In the genomic region with DNA sequence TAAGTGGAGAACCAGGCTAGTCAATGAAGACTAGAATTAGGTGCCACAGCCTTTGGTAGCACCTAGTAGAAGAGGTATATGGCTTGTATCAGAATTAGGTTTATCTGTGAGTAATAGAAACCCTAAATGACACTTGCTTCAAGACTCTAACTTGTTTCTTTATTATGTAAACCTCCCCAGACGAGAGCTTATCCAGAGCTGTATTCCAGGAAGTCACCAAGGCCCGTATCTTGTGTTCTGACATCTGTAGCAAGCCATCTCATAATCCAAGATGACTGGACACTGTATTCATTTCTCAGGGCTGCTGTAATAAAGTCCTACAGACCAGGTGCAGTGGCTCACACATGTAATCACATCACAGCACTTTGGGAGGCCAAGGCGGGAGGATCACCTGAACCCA, we compare ENCODE assay signal across 28 cellular contexts. TPM values are rescaled to one million over a fixed set of nuclear protein-coding genes. Genes with fewer than 3 reads are reported as not detected.
DNase-seq lines count a peak whose midpoint lies in the region; ATAC-seq, FAIRE-seq and TF ChIP-seq lines count a peak whose summit lies in the region.
"Had no signal": no experiment of that assay in that cellular context is flagged by ENCODE, and none has a peak within 500 bp of the region (broad histone marks: within the 10 kb centered on the region; RNA-seq: fewer than 3 reads in every experiment).

No MANE protein-coding gene starts in this region.

- H3K9me3 ChIP-seq in K562 (replicated peaks; ENCODE audit: control insufficient read depth, insufficient read depth, low read depth, low read length) (no peaks in the 10 kb centered on the region), sigmoid colon (no peaks in the 10 kb centered on the region), endodermal cell (ENCODE audit: control insufficient read depth, low read length) (no peaks in the 10 kb centered on the region)
- H3K9me3 ChIP-seq: Caco-2 had no signal

- H3K9me1 ChIP-seq in K562 (ENCODE audit: control insufficient read depth, insufficient read depth, low read length), result no peaks in the 10 kb centered on the region

- in situ Hi-C loops in K562 (cut with MboI), result no loop called here

- TF ChIP-seq EP300 in K562 (IDR thresholded peaks at IDR 0.05; ENCODE audit: low read length), result no peak
- no peak for TF ChIP-seq EP300 in sigmoid colon (IDR thresholded peaks at IDR 0.05)

- no peaks in the 10 kb centered on the region for H3K9me3 Mint-ChIP-seq in T-cell
- H3K9me3 Mint-ChIP-seq in endodermal cell, result peaks cover 2% of the 10 kb centered on the region
- H3K9me3 Mint-ChIP-seq: CD4-positive, alpha-beta T cell; CD8-positive, alpha-beta T cell had no signal

- peak overlapping the region; percentile 11; the same call in 1 of the 2 replicates for H2AFZ ChIP-seq in K562 (ENCODE audit: low read depth, low read length)

- no peaks in the 10 kb centered on the region for H3K79me2 ChIP-seq in K562 (ENCODE audit: control insufficient read depth, insufficient read depth, low read length)

- DNase-seq in NCI-H69 (lab: John Stamatoyannopoulos, UW) (peak; percentile 49), K562 (ENCODE audit: extremely low read depth in 1 of 4, low spot score in 3 of 4) (no peak), sigmoid colon (no peak), T-cell (no peak), endodermal cell (no peak), Ammon's horn (ENCODE audit: low spot score) (no peak)
- DNase-seq: 8988T; ACHN; Caco-2; Calu3; CD4-positive, alpha-beta T cell; CD8-positive, alpha-beta T cell; DMS153; DMS53; DMS79; DND-41; EL; GDM1 had no signal

- WGBS in K562 (ENCODE audit: insufficient coverage, low coverage, missing lambda C conversion rate), result 33% methylated on average over 3 of the region's 3 CpGs
- 80 to 90% methylated on average over 3 of the region's 3 CpGs for WGBS in sigmoid colon, 2 donors
- WGBS in endodermal cell (ENCODE audit: insufficient coverage in 1 of 2, insufficient read length in 1 of 2), 2 experiments, result 87 to 94% methylated on average over 3 of the region's 3 CpGs

- TF ChIP-seq POLR2A in K562 (conservative IDR thresholded peaks at IDR 0.05) (no peak), sigmoid colon (IDR thresholded peaks at IDR 0.05) (no peak)

- no peak for ATAC-seq in K562
- ATAC-seq in T-cell (replicated peaks in 1 of 4), result no peak
- no peak for ATAC-seq in GM18867 (IDR thresholded peaks at IDR 0.05; ENCODE audit: unreplicated experiment)
- ATAC-seq: CD8-positive, alpha-beta T cell; GM12878 had no signal

- H3K9ac ChIP-seq in K562 (ENCODE audit: insufficient read depth in 1 of 2, low read depth in 2 of 2, low read length in 2 of 2) (no peak overlapping the region), endodermal cell (ENCODE audit: extremely low read depth, low read length, poor library complexity, severe bottlenecking) (no peak overlapping the region)
- H3K9ac ChIP-seq: BLaER1 treated with 17β-estradiol and CSF1 and Interleukin-3, amounts not matched to agents 10 nM and 100 nM had no signal

- peaks cover 0 to 6% of the 10 kb centered on the region in 2 donors for H3K27me3 Mint-ChIP-seq in T-cell
- no peaks in the 10 kb centered on the region for H3K27me3 Mint-ChIP-seq in endodermal cell (ENCODE audit: insufficient read depth)

- H3K4me2 ChIP-seq in K562 (ENCODE audit: insufficient read depth, low read length), result no peak overlapping the region
- H3K4me2 ChIP-seq: BLaER1 treated with 17β-estradiol and CSF1 and Interleukin-3, amounts not matched to agents 10 nM and 100 nM had no signal

- no peak overlapping the region for H3K4me3 Mint-ChIP-seq in T-cell
- no peak overlapping the region for H3K4me3 Mint-ChIP-seq in endodermal cell
- H3K4me3 Mint-ChIP-seq: B cell; CD4-positive, alpha-beta T cell; CD8-positive, alpha-beta T cell had no signal

- no peak for TF ChIP-seq RAD21 in K562 (CRISPR knock-in tag; conservative IDR thresholded peaks at IDR 0.05 in 1 of 2, IDR thresholded peaks at IDR 0.05 in 1 of 2)

- no peak for FAIRE-seq in K562 (lab: Jason Lieb, UNC)
- FAIRE-seq: A204.1, D721Med, GM12878, GM12892, GM18507, GM19239 had no signal

- no TSS peak for BruUV-seq in K562 (replicated peaks; lab: Mats Ljungman, UMichigan)

- H3K27ac Mint-ChIP-seq in T-cell (no peak overlapping the region), endodermal cell (no peak overlapping the region)
- H3K27ac Mint-ChIP-seq: B cell; CD4-positive, alpha-beta T cell; CD8-positive, alpha-beta T cell had no signal

- H3K27me3 ChIP-seq in K562 (ENCODE audit: control insufficient read depth in 2 of 2, insufficient read depth in 2 of 2, low read length in 2 of 2) (no peaks in the 10 kb centered on the region), sigmoid colon (no peaks in the 10 kb centered on the region), endodermal cell (ENCODE audit: control insufficient read depth, insufficient read depth, low read length, poor library complexity, severe bottlenecking) (no peaks in the 10 kb centered on the region)
- H3K27me3 ChIP-seq: BLaER1 treated with 17β-estradiol and CSF1 and Interleukin-3, amounts not matched to agents 10 nM and 100 nM had no signal

- TF ChIP-seq CTCF in K562 (IDR thresholded peaks at IDR 0.05 in 2 of 3, conservative IDR thresholded peaks at IDR 0.05 in 1 of 3; ENCODE audit: insufficient read depth in 2 of 3, low read depth in 1 of 3, low read length in 3 of 3) (no peak), sigmoid colon (IDR thresholded peaks at IDR 0.05) (no peak), endodermal cell (conservative IDR thresholded peaks at IDR 0.05) (no peak)

- no peaks in the 10 kb centered on the region for H4K20me1 ChIP-seq in K562 (replicated peaks; ENCODE audit: control insufficient read depth, insufficient read depth, low read length)
- H4K20me1 ChIP-seq: BLaER1 treated with 17β-estradiol and CSF1 and Interleukin-3, amounts not matched to agents 10 nM and 100 nM had no signal

- H3K36me3 Mint-ChIP-seq in T-cell, result no peaks in the 10 kb centered on the region
- H3K36me3 Mint-ChIP-seq in endodermal cell (ENCODE audit: low read depth), result no peaks in the 10 kb centered on the region
- H3K36me3 Mint-ChIP-seq: CD8-positive, alpha-beta T cell had no signal

- H3K4me1 Mint-ChIP-seq in T-cell, result peaks cover 2 to 6% (median 4%) of the 10 kb centered on the region in 3 donors
- no peaks in the 10 kb centered on the region for H3K4me1 Mint-ChIP-seq in endodermal cell
- H3K4me1 Mint-ChIP-seq: B cell had no signal

- H3K4me3 ChIP-seq in K562 (no peak overlapping the region), sigmoid colon (no peak overlapping the region), endodermal cell (ENCODE audit: low read length) (no peak overlapping the region)
- H3K4me3 ChIP-seq: BLaER1 treated with 17β-estradiol and CSF1 and Interleukin-3, amounts not matched to agents 10 nM and 100 nM; GM12878 had no signal

- intact Hi-C loops in K562 (cut with micrococcal nuclease) (loop anchor here (2.0 to 5.0 kb wide), 2 partner anchors 57 to 104 kb away; partner anchors contain the start of gene PPP1R12A), sigmoid colon (cut with DNase I) (no loop called here)

- no peak overlapping the region for H3K27ac ChIP-seq in K562 (ENCODE audit: extremely low read depth, low read depth, low read length)
- peak overlapping the region in 3 of 4 donors; percentile 52 to 62 (median 59) for H3K27ac ChIP-seq in sigmoid colon
- H3K27ac ChIP-seq in endodermal cell (ENCODE audit: low read depth, low read length), result no peak overlapping the region
- H3K27ac ChIP-seq: BLaER1 treated with 17β-estradiol and CSF1 and Interleukin-3, amounts not matched to agents 10 nM and 100 nM; C4-2B had no signal

- POLR2A ChIA-PET in K562 (lab: Yijun Ruan, JAX) (no interaction called here), T-cell (lab: Charles Lee) (no interaction called here)

- CTCF ChIA-PET in K562 (lab: Yijun Ruan, JAX; ENCODE audit: low intra/inter-chr PET ratio), result no interaction called here
- CTCF ChIA-PET in T-cell (lab: Charles Lee), result no interaction called here

- H3K4me1 ChIP-seq in K562 (replicated peaks in 1 of 2; ENCODE audit: control insufficient read depth in 2 of 2, insufficient read depth in 2 of 2, low read length in 2 of 2), result peaks cover 3 to 7% of the 10 kb centered on the region in 2 experiments; a peak in 2 of 5 replicates
- peaks cover 0 to 24% (median 10%) of the 10 kb centered on the region in 4 donors for H3K4me1 ChIP-seq in sigmoid colon
- no peaks in the 10 kb centered on the region for H3K4me1 ChIP-seq in endodermal cell (ENCODE audit: control insufficient read depth, insufficient read depth, low read length)

- H3K36me3 ChIP-seq in K562 (ENCODE audit: control insufficient read depth, insufficient read depth, low read length) (no peaks in the 10 kb centered on the region), sigmoid colon (no peaks in the 10 kb centered on the region), endodermal cell (ENCODE audit: control insufficient read depth, insufficient read depth, low read length) (no peaks in the 10 kb centered on the region)
- H3K36me3 ChIP-seq: BLaER1 treated with 17β-estradiol and CSF1 and Interleukin-3, amounts not matched to agents 10 nM and 100 nM had no signal

TF ChIP-seq in K562, 482 proteins besides CTCF, POLR2A, EP300 and RAD21 (continues in another document):
- no peak for TF ChIP-seq ARID2 (IDR thresholded peaks at IDR 0.05)
- no peak for TF ChIP-seq NR2C2 (CRISPR knock-in tag; IDR thresholded peaks at IDR 0.05)
- no peak for TF ChIP-seq NR2C2 (tag; IDR thresholded peaks at IDR 0.05)

RNA-seq across cellular contexts. Expression of gene PPP1R12A, which starts 56.7 kb away (rescaled TPM):
- total RNA-seq in K562 (2011; cell fraction: chromatin; rRNA removed; ENCODE audit: low replicate concordance), result 78.5 and 335 TPM in 2 replicates
- 46.4 and 56.5 TPM in 2 replicates for total RNA-seq in K562 (2011; cell fraction: nucleolus; rRNA removed)
- total RNA-seq in K562 (2011; cell fraction: nucleoplasm; rRNA removed), result 94.4 and 121 TPM in 2 replicates
- total RNA-seq in K562 (2014; rRNA removed) (68.0 and 116 TPM in 2 replicates), K562 (2014; rRNA removed; fragmentation: Illumina TruSeq; extraction: Trizol) (106 and 131 TPM in 2 replicates), K562 (2015; rRNA removed; fragmentation: Illumina TruSeq; extraction: Trizol) (118 and 119 TPM in 2 replicates), K562 (2021) (51.9 and 53.3 TPM in 2 replicates), sigmoid colon (100 to 1,000 TPM; 326 to 528 (median 393) TPM), T-cell (100 to 1,000 TPM in 2 of 5 donors, 10 to 100 TPM in 3; 84.8 to 109 (median 89.5) TPM), endodermal cell (10 to 100 TPM; 80.0 to 94.7 TPM)
- polyA plus RNA-seq in K562 (2011; rRNA removed) (49.3 and 51.3 TPM in 2 replicates), K562 (2014; fragmentation: Illumina TruSeq; extraction: Trizol) (83.8 and 109 TPM in 2 replicates), K562 (2014; fragmentation: Nextera tagmentation; extraction: Ambion mirVana) (10 to 100 TPM; 26.4 to 42.3 TPM), K562 (2014; rRNA removed) (37.0 and 44.1 TPM in 2 replicates), sigmoid colon (10 to 100 TPM; 11.4 to 24.4 (median 12.0) TPM)
- polyA plus RNA-seq in K562 (2011; cell fraction: cytosol; rRNA removed), result 11.0 and 12.7 TPM in 2 replicates
- polyA plus RNA-seq in K562 (2011; cell fraction: nucleus; rRNA removed), result 52.5 and 67.8 TPM in 2 replicates
- 29.0 and 33.0 TPM in 2 replicates for polyA plus RNA-seq in K562 (2012)
- 232 and 234 TPM in 2 replicates for polyA minus RNA-seq in K562 (2011; rRNA and poly(A)+ RNA removed)
- 52.6 and 79.4 TPM in 2 replicates for polyA minus RNA-seq in K562 (2011; cell fraction: cytosol; rRNA and poly(A)+ RNA removed)
- 96.9 and 176 TPM in 2 replicates for polyA minus RNA-seq in K562 (2011; cell fraction: nucleus; rRNA and poly(A)+ RNA removed)
- polyA plus RNA-seq in endodermal cell (2013, experiment 1 of 2), result 47.6 TPM
- polyA plus RNA-seq in endodermal cell (2013, experiment 2 of 2), result 55.4 TPM

Comparison
In these comparisons a context has a peak if more than half of its experiments do, and no peak if none do; other contexts are left out.
1. H3K27ac ChIP-seq: peak in sigmoid colon (3 of 4); none in K562 (single experiment) and endodermal cell (single experiment).